In genomic region chr3:59758672-59759071, GRCh38 we compare ENCODE assay signal across 17 cellular contexts.
A peak's percentile ranks its signal among the peaks of the same experiment; 100 is the strongest.
DNase-seq lines count a peak whose midpoint lies in the region; ATAC-seq and TF ChIP-seq lines count a peak whose summit lies in the region.
"Had no signal": no experiment of that assay in that cellular context is flagged by ENCODE, and none has a peak within 500 bp of the region (broad histone marks: within the 10 kb centered on the region; RNA-seq: fewer than 3 reads in every experiment).

No MANE protein-coding gene starts in this region.

- peaks cover 60% of the 10 kb centered on the region for H3K4me1 Mint-ChIP-seq in T-helper 1 cell treated with Interleukin-12 subunit alpha and Interleukin-12 subunit beta and Interleukin-4 antibody, amounts not matched to agents 30 μg/mL and 1 μg/mL, for 36 hours (ENCODE audit: low read depth)
- peaks cover 47% of the 10 kb centered on the region for H3K4me1 Mint-ChIP-seq in activated naive CD8-positive, alpha-beta T cell (ENCODE audit: low read depth)
- peaks cover 36% of the 10 kb centered on the region for H3K4me1 Mint-ChIP-seq in activated naive CD8-positive, alpha-beta T cell treated with anti-CD3 and anti-CD28 coated beads for 36 hours
- peaks cover 21 to 39% of the 10 kb centered on the region in 2 donors for H3K4me1 Mint-ChIP-seq in natural killer cell

- no peaks in the 10 kb centered on the region for H3K27me3 Mint-ChIP-seq in T-helper 1 cell treated with Interleukin-12 subunit alpha and Interleukin-12 subunit beta and Interleukin-4 antibody, amounts not matched to agents 30 μg/mL and 1 μg/mL, for 36 hours (ENCODE audit: low read depth)
- H3K27me3 Mint-ChIP-seq in activated naive CD8-positive, alpha-beta T cell, result peaks cover 2% of the 10 kb centered on the region
- H3K27me3 Mint-ChIP-seq in activated naive CD8-positive, alpha-beta T cell treated with anti-CD3 and anti-CD28 coated beads for 36 hours, result peaks cover 4% of the 10 kb centered on the region
- H3K27me3 Mint-ChIP-seq in natural killer cell (ENCODE audit: low read depth in 2 of 2), result peaks cover 0 to 6% of the 10 kb centered on the region in 2 donors

- no peak overlapping the region for H3K4me3 Mint-ChIP-seq in T-helper 1 cell treated with Interleukin-12 subunit alpha and Interleukin-12 subunit beta and Interleukin-4 antibody, amounts not matched to agents 30 μg/mL and 1 μg/mL, for 36 hours
- no peak overlapping the region for H3K4me3 Mint-ChIP-seq in activated naive CD8-positive, alpha-beta T cell
- no peak overlapping the region for H3K4me3 Mint-ChIP-seq in activated naive CD8-positive, alpha-beta T cell treated with anti-CD3 and anti-CD28 coated beads for 36 hours
- peak overlapping the region; percentile 52 for H3K4me3 Mint-ChIP-seq in natural killer cell

- peak in 2 of 3 donors; percentile 57 to 63 for ATAC-seq in natural killer cell
- ATAC-seq in right cardiac atrium, result no peak

- H3K27ac Mint-ChIP-seq in T-helper 1 cell treated with Interleukin-12 subunit alpha and Interleukin-12 subunit beta and Interleukin-4 antibody, amounts not matched to agents 30 μg/mL and 1 μg/mL, for 36 hours, result peak overlapping the region; percentile 28
- peak overlapping the region; percentile 42 for H3K27ac Mint-ChIP-seq in activated naive CD8-positive, alpha-beta T cell
- H3K27ac Mint-ChIP-seq in activated naive CD8-positive, alpha-beta T cell treated with anti-CD3 and anti-CD28 coated beads for 36 hours, result no peak overlapping the region
- H3K27ac Mint-ChIP-seq in natural killer cell, result peak overlapping the region; percentile 5 to 35

- H3K27me3 ChIP-seq in right cardiac atrium (ENCODE audit: control insufficient read depth, insufficient read depth), result no peaks in the 10 kb centered on the region
- H3K27me3 ChIP-seq: Peyer's patch had no signal

- peaks cover 7% of the 10 kb centered on the region for H3K36me3 Mint-ChIP-seq in T-helper 1 cell treated with Interleukin-12 subunit alpha and Interleukin-12 subunit beta and Interleukin-4 antibody, amounts not matched to agents 30 μg/mL and 1 μg/mL, for 36 hours (ENCODE audit: low read depth)
- peaks cover 2% of the 10 kb centered on the region for H3K36me3 Mint-ChIP-seq in activated naive CD8-positive, alpha-beta T cell
- peaks cover 2% of the 10 kb centered on the region for H3K36me3 Mint-ChIP-seq in activated naive CD8-positive, alpha-beta T cell treated with anti-CD3 and anti-CD28 coated beads for 36 hours
- no peaks in the 10 kb centered on the region for H3K36me3 Mint-ChIP-seq in natural killer cell

- TF ChIP-seq CTCF in natural killer cell (IDR thresholded peaks at IDR 0.05), result no peak

- H3K9me3 ChIP-seq in right cardiac atrium (ENCODE audit: control insufficient read depth, low read length), result no peaks in the 10 kb centered on the region
- H3K9me3 ChIP-seq: Peyer's patch had no signal

- no peaks in the 10 kb centered on the region for H3K4me1 ChIP-seq in right cardiac atrium (ENCODE audit: control insufficient read depth, insufficient read depth, low read length)

- DNase-seq in T-helper 1 cell (no peak), natural killer cell (no peak), cardiac septum (ENCODE audit: low spot score) (no peak), posterior vena cava (ENCODE audit: low spot score) (no peak), right cardiac atrium (no peak)
- no peak for DNase-seq in activated naive CD8-positive, alpha-beta T cell treated with anti-CD3 and anti-CD28 coated beads for 36 hours
- DNase-seq: Kasumi-1; MM.1S; NCI-H1092 treated with DMSO at 0.1 percent for 48 hours; NCI-H2081; NCI-H748 treated with DMSO at 0.1 percent for 48 hours; NK-92 treated with Interleukin-12 subunit alpha and Interleukin-12 subunit beta, amount 100 ng/mL, for 24 hours; Peyer's patch had no signal

- no peak overlapping the region for H3K4me3 ChIP-seq in right cardiac atrium (ENCODE audit: low read length)
- H3K4me3 ChIP-seq: Peyer's patch had no signal

- WGBS in right cardiac atrium, result 83% methylated on average over 1 of the region's 1 CpG

- intact Hi-C loops in natural killer cell (cut with micrococcal nuclease), result no loop called here
- intact Hi-C loops in cardiac septum (cut with DNase I), result no loop called here
- intact Hi-C loops in posterior vena cava (cut with DNase I), result no loop called here
- intact Hi-C loops in right cardiac atrium (cut with DNase I), result no loop called here

- H3K9me3 Mint-ChIP-seq in T-helper 1 cell treated with Interleukin-12 subunit alpha and Interleukin-12 subunit beta and Interleukin-4 antibody, amounts not matched to agents 30 μg/mL and 1 μg/mL, for 36 hours, result no peaks in the 10 kb centered on the region
- H3K9me3 Mint-ChIP-seq in activated naive CD8-positive, alpha-beta T cell (ENCODE audit: low read depth), result no peaks in the 10 kb centered on the region
- H3K9me3 Mint-ChIP-seq in activated naive CD8-positive, alpha-beta T cell treated with anti-CD3 and anti-CD28 coated beads for 36 hours, result no peaks in the 10 kb centered on the region
- H3K9me3 Mint-ChIP-seq in natural killer cell, result no peaks in the 10 kb centered on the region

- no peak overlapping the region for H3K27ac ChIP-seq in right cardiac atrium (ENCODE audit: low read length)
- H3K27ac ChIP-seq: 22Rv1, C4-2B, Peyer's patch had no signal

Comparison
In these comparisons a context has a peak if more than half of its experiments do, and no peak if none do; other contexts are left out.
1. ATAC-seq: peak in natural killer cell (2 of 3); none in right cardiac atrium (0 of 2).